In the genomic region with DNA sequence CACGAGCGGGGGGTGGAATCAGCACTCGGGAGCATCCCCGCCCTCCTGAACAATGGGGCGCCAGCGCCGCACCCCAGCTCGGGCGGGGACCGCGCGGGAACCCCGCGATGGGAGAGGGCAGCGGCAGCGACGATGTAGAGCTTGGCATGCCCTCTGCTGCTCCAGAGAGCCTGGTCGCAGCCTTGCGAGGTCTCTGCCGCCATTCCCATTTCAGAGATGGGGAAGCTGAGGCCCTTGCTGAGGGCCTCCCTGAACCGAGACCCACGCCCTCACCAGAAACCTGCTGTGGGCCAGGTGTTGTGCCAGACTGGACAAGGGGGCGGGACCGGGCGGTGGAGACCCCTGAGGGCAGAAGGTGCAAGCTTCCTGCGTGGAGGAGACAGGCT, we compare ENCODE assay signal across 8 cellular contexts. TPM values are rescaled to one million over a fixed set of nuclear protein-coding genes. Genes with fewer than 3 reads are reported as not detected.
DNase-seq lines count a peak whose midpoint lies in the region; ATAC-seq lines count a peak whose summit lies in the region.

No MANE protein-coding gene starts in this region.

- WGBS in esophagus, 2 donors: 2 to 3% methylated on average over 26 of the region's 26 CpGs
- no CpG with 5 or more reads among the region's 26 CpGs for WGBS in trophoblast cell (ENCODE audit: extremely low coverage, insufficient coverage, insufficient read length)

- no peak overlapping the region for H3K23ac ChIP-seq in trophoblast cell (ENCODE audit: low read length)

- no peaks in the 10 kb centered on the region for H3K9me3 Mint-ChIP-seq in activated T-cell treated with anti-CD3 and anti-CD28 coated beads, Interleukin-2, amount 50 U/mL, for 72 hours

- no peak overlapping the region for H3K27ac Mint-ChIP-seq in activated T-cell treated with anti-CD3 and anti-CD28 coated beads, Interleukin-2, amount 50 U/mL, for 72 hours

- DNase-seq in activated T-cell treated with anti-CD3 and anti-CD28 coated beads, Interleukin-2, amount 50 U/mL, for 72 hours: no peak
- DNase-seq in activated T-cell treated with anti-CD3 and anti-CD28 coated beads, Interleukin-2, amount 50 U/mL, for 1 hour: no peak
- DNase-seq in NT2/D1 (ENCODE audit: low read depth, low spot score) (no peak), trophoblast cell (peak; percentile 40 to 51), UCSD-AML1 (lab: John Stamatoyannopoulos, UW; ENCODE audit: unreplicated experiment) (no peak), NCI-H2171 treated with DMSO at 0.1 percent for 48 hours (lab: John Stamatoyannopoulos, UW) (no peak)
- no peak for DNase-seq in stimulated activated CD4-positive, alpha-beta T cell treated with anti-CD3 and anti-CD28 coated beads, Interleukin-1b, Interleukin-23, amount 100 ng/mL, for 48 hours

- peak overlapping the region; percentile 73 for H2AFZ ChIP-seq in trophoblast cell (ENCODE audit: insufficient read depth, low read length, poor library complexity)

- peak overlapping the region; percentile 80 for H3K18ac ChIP-seq in trophoblast cell (ENCODE audit: low read length)

- peaks cover 0 to 5% of the 10 kb centered on the region in 2 donors for H3K36me3 Mint-ChIP-seq in activated T-cell treated with anti-CD3 and anti-CD28 coated beads, Interleukin-2, amount 50 U/mL, for 72 hours (ENCODE audit: insufficient read depth in 2 of 2)

- peak overlapping the region; percentile 86 to 92 for H3K4me3 Mint-ChIP-seq in activated T-cell treated with anti-CD3 and anti-CD28 coated beads, Interleukin-2, amount 50 U/mL, for 72 hours

- H3K4ac ChIP-seq in trophoblast cell (ENCODE audit: low read depth, low read length): peak overlapping the region; percentile 66

- H3K4me1 ChIP-seq in NT2/D1 (ENCODE audit: insufficient read depth, insufficient read length): peaks cover 6% of the 10 kb centered on the region
- peaks cover 0 to 7% of the 10 kb centered on the region in 2 donors for H3K4me1 ChIP-seq in esophagus (ENCODE audit: control insufficient read depth in 2 of 2, insufficient read depth in 2 of 2, low read length in 1 of 2)
- peaks cover 6% of the 10 kb centered on the region in 2 experiments for H3K4me1 ChIP-seq in trophoblast cell (ENCODE audit: control insufficient read depth in 1 of 2, insufficient read depth in 2 of 2, low read length in 2 of 2)

- peak overlapping the region; percentile 92 for H4K91ac ChIP-seq in trophoblast cell (ENCODE audit: low read depth, low read length)

- peak overlapping the region; percentile 88 for H4K8ac ChIP-seq in trophoblast cell (ENCODE audit: low read depth, low read length)

- peaks cover 5% of the 10 kb centered on the region for H3K79me2 ChIP-seq in trophoblast cell (ENCODE audit: control insufficient read depth, insufficient read depth, low read length, poor library complexity)

- peak overlapping the region; percentile 25 for H2BK12ac ChIP-seq in trophoblast cell (ENCODE audit: low read length)

- peak overlapping the region; percentile 8 for H2AK5ac ChIP-seq in trophoblast cell (ENCODE audit: low read length)

- no peaks in the 10 kb centered on the region for H3K27me3 Mint-ChIP-seq in activated T-cell treated with anti-CD3 and anti-CD28 coated beads, Interleukin-2, amount 50 U/mL, for 72 hours (ENCODE audit: low read depth)

- peak overlapping the region; percentile 86 for H3K4me3 ChIP-seq in NT2/D1 (ENCODE audit: insufficient read length, low read depth)
- H3K4me3 ChIP-seq in esophagus (ENCODE audit: low read depth in 1 of 2, low read length in 2 of 2): peak overlapping the region; percentile 63 to 75
- H3K4me3 ChIP-seq in trophoblast cell (ENCODE audit: low read depth, low read length): peak overlapping the region; percentile 85

- H3K9me3 ChIP-seq in NT2/D1 (ENCODE audit: insufficient read depth, low read length) (no peaks in the 10 kb centered on the region), esophagus (ENCODE audit: control insufficient read depth in 2 of 2, insufficient read depth in 1 of 2, low read depth in 1 of 2, low read length in 1 of 2) (no peaks in the 10 kb centered on the region), trophoblast cell (ENCODE audit: insufficient read depth, low read depth, low read length) (no peaks in the 10 kb centered on the region)

- peak overlapping the region; percentile 94 for H3K9ac ChIP-seq in NT2/D1 (ENCODE audit: insufficient read length, low read depth)
- H3K9ac ChIP-seq in trophoblast cell (ENCODE audit: low read length): peak overlapping the region; percentile 93

- H2BK120ac ChIP-seq in trophoblast cell (ENCODE audit: insufficient read depth, low read length, poor library complexity): peak overlapping the region; percentile 54

- peaks cover 7% of the 10 kb centered on the region for H3K79me1 ChIP-seq in trophoblast cell (ENCODE audit: low read length)

- peak overlapping the region; percentile 96 for H3K14ac ChIP-seq in trophoblast cell (ENCODE audit: low read length)

- H3K4me2 ChIP-seq in trophoblast cell (ENCODE audit: low read length): peak overlapping the region; percentile 92

- peaks cover 52% of the 10 kb centered on the region for H3K4me1 Mint-ChIP-seq in activated T-cell treated with anti-CD3 and anti-CD28 coated beads, Interleukin-2, amount 50 U/mL, for 72 hours (ENCODE audit: low read depth)

- no peak overlapping the region for H2BK5ac ChIP-seq in trophoblast cell (ENCODE audit: low read depth, low read length, poor library complexity)

- no peaks in the 10 kb centered on the region for H3K36me3 ChIP-seq in NT2/D1 (ENCODE audit: insufficient read depth, insufficient read length, low read length)
- no peaks in the 10 kb centered on the region for H3K36me3 ChIP-seq in esophagus (ENCODE audit: control insufficient read depth in 2 of 2, insufficient read depth in 2 of 2, low read length in 1 of 2)
- H3K36me3 ChIP-seq in trophoblast cell (ENCODE audit: control insufficient read depth in 1 of 2, insufficient read depth in 2 of 2, low read length in 2 of 2): no peaks in the 10 kb centered on the region

- peak overlapping the region; percentile 95 to 96 for H3K27ac ChIP-seq in esophagus (ENCODE audit: low read depth in 2 of 2, low read length in 1 of 2)
- H3K27ac ChIP-seq in trophoblast cell (ENCODE audit: low read depth, low read length): no peak overlapping the region

- ATAC-seq in activated T-cell treated with anti-CD3 and anti-CD28 coated beads, Interleukin-2, amount 50 U/mL, for 72 hours (replicated peaks in 1 of 2): no peak

- H3K27me3 ChIP-seq in NT2/D1 (ENCODE audit: insufficient read depth, insufficient read length) (peaks cover 27% of the 10 kb centered on the region), esophagus (ENCODE audit: control insufficient read depth in 1 of 2, insufficient read depth in 2 of 2, low read length in 2 of 2) (no peaks in the 10 kb centered on the region), trophoblast cell (ENCODE audit: insufficient read depth, low read length) (peaks cover 10% of the 10 kb centered on the region)

- H4K12ac ChIP-seq in trophoblast cell (ENCODE audit: low read depth, low read length): peak overlapping the region; percentile 69

RNA-seq across cellular contexts. Expression of gene MEGF9, which starts 0.6 kb away (rescaled TPM):
- 1 to 10 TPM; 5.5 to 7.4 TPM for total RNA-seq in activated T-cell treated with anti-CD3 and anti-CD28 coated beads, Interleukin-2, amount 50 U/mL, for 72 hours
- polyA plus RNA-seq in esophagus: 1 to 10 TPM; 7.3 to 8.0 TPM
- 3.9 and 4.1 TPM in 2 replicates for polyA plus RNA-seq in trophoblast cell (2013)

Comparison
In these comparisons a context has a peak if more than half of its experiments do, and no peak if none do; other contexts are left out.
1. DNase-seq: peak in trophoblast cell (2 of 2); none in activated T-cell treated with anti-CD3 and anti-CD28 coated beads, Interleukin-2, amount 50 U/mL, for 72 hours (0 of 2), activated T-cell treated with anti-CD3 and anti-CD28 coated beads, Interleukin-2, amount 50 U/mL, for 1 hour (single experiment), NT2/D1 (single experiment), stimulated activated CD4-positive, alpha-beta T cell treated with anti-CD3 and anti-CD28 coated beads, Interleukin-1b, Interleukin-23, amount 100 ng/mL, for 48 hours (single experiment), UCSD-AML1 (single experiment) and NCI-H2171 treated with DMSO at 0.1 percent for 48 hours (single experiment).
2. Peak in every context shown above with its lines, with median percentiles within 50 percentile points of each other: H3K4me3 ChIP-seq.